In the genomic region with DNA sequence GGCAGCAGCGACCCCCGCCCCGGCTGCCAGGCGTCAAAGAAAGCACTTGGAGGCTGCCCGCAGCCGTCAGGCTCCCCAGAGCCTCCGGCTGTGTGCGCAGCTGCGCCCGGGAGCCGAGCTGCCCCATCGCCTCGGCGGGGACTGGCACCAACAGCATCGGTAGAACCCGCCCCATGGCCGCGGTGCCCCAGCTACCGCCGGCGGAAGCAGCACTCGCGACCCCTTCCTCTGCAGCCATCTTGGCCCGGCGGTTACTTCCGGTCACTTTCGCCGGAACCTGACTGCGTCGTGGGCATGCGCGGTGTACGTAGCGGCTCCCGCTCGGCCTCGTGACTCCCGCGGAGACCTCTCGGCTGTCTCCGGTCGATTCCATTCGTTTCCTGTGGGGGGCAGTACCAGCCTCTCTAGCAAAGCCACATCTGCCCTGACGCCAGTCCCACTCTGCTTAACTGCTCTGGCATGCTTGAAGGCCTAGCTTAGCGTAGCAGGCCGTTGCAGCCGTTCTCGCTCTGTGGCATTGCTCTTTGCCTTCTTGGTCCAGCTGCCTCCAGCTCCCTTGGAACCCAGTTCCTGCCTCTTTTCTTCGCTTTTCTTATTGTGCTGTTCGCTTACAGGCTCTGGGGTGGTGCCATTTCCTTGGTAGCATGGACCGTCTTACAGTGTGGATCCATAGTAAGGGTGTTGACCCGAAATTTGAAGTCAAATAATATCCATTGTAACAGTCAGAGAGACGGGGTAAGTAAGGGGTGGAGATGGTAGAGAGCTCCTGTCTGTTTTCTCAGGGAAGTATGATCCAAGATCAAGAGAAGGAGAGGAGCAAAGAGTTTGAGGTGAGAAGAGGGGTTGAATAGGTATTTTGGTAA, we compare ENCODE assay signal across 1 cellular context.
TF ChIP-seq lines count a peak whose summit lies in the region.

A gene with protein sequence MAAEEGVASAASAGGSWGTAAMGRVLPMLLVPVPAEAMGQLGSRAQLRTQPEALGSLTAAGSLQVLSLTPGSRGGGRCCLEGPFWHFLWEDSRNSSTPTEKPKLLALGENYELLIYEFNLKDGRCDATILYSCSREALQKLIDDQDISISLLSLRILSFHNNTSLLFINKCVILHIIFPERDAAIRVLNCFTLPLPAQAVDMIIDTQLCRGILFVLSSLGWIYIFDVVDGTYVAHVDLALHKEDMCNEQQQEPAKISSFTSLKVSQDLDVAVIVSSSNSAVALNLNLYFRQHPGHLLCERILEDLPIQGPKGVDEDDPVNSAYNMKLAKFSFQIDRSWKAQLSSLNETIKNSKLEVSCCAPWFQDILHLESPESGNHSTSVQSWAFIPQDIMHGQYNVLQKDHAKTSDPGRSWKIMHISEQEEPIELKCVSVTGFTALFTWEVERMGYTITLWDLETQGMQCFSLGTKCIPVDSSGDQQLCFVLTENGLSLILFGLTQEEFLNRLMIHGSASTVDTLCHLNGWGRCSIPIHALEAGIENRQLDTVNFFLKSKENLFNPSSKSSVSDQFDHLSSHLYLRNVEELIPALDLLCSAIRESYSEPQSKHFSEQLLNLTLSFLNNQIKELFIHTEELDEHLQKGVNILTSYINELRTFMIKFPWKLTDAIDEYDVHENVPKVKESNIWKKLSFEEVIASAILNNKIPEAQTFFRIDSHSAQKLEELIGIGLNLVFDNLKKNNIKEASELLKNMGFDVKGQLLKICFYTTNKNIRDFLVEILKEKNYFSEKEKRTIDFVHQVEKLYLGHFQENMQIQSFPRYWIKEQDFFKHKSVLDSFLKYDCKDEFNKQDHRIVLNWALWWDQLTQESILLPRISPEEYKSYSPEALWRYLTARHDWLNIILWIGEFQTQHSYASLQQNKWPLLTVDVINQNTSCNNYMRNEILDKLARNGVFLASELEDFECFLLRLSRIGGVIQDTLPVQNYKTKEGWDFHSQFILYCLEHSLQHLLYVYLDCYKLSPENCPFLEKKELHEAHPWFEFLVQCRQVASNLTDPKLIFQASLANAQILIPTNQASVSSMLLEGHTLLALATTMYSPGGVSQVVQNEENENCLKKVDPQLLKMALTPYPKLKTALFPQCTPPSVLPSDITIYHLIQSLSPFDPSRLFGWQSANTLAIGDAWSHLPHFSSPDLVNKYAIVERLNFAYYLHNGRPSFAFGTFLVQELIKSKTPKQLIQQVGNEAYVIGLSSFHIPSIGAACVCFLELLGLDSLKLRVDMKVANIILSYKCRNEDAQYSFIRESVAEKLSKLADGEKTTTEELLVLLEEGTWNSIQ (N-terminal part only) (minus strand): TSS at position 253 of the 863 bp plus-strand sequence. CDS start 15 bp downstream, at position 238.

TF ChIP-seq in GM23338, 12 proteins besides CTCF, POLR2A, EP300 and RAD21:
- TF ChIP-seq JUNB (IDR thresholded peaks at IDR 0.05; ENCODE audit: unreplicated experiment) (no peak), POLR2AphosphoS5 (IDR thresholded peaks at IDR 0.05; ENCODE audit: low read depth) (peak; percentile 93)
- TF ChIP-seq, protein P1, sequence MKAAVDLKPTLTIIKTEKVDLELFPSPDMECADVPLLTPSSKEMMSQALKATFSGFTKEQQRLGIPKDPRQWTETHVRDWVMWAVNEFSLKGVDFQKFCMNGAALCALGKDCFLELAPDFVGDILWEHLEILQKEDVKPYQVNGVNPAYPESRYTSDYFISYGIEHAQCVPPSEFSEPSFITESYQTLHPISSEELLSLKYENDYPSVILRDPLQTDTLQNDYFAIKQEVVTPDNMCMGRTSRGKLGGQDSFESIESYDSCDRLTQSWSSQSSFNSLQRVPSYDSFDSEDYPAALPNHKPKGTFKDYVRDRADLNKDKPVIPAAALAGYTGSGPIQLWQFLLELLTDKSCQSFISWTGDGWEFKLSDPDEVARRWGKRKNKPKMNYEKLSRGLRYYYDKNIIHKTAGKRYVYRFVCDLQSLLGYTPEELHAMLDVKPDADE (IDR thresholded peaks at IDR 0.05), result peak; percentile 45
TF ChIP-seq in GM23338: peak in this region for 2.
